In genomic region chr2:124524155-124524910, GRCh38 we compare ENCODE assay signal across 20 cellular contexts.
A peak's percentile ranks its signal among the peaks of the same experiment; 100 is the strongest.
DNase-seq lines count a peak whose midpoint lies in the region; ATAC-seq, FAIRE-seq and TF ChIP-seq lines count a peak whose summit lies in the region.
"Had no signal": no experiment of that assay in that cellular context is flagged by ENCODE, and none has a peak within 500 bp of the region (broad histone marks: within the 10 kb centered on the region; RNA-seq: fewer than 3 reads in every experiment).

No MANE protein-coding gene starts in this region.

- peak overlapping the region; percentile 5; the same call in 1 of the 2 replicates for H2BK15ac ChIP-seq in H1 (ENCODE audit: low read length)

- no peaks in the 10 kb centered on the region for H3K23me2 ChIP-seq in H1 (ENCODE audit: low read depth, low read length)

- no peak overlapping the region for H3K23ac ChIP-seq in H1 (ENCODE audit: insufficient read length)

- no peak overlapping the region for H2AK5ac ChIP-seq in H1 (ENCODE audit: low read depth, low read length)

- H3K27me3 ChIP-seq in left ventricle myocardium inferior (ENCODE audit: low read depth) (no peaks in the 10 kb centered on the region), H1 (replicated peaks in 1 of 4; ENCODE audit: control insufficient read depth in 3 of 4, extremely low read depth in 1 of 4, insufficient read depth in 3 of 4, low read length in 3 of 4) (no peaks in the 10 kb centered on the region), neural progenitor cell (no peaks in the 10 kb centered on the region), hepatocyte (no peaks in the 10 kb centered on the region)
- H3K27me3 ChIP-seq: BLaER1, Peyer's patch had no signal

- H4K91ac ChIP-seq in H1 (replicated peaks; ENCODE audit: insufficient read length, low read length): no peak overlapping the region

- no peak for TF ChIP-seq POLR2A in H1 (IDR thresholded peaks at IDR 0.05; ENCODE audit: control extremely low read depth in 1 of 2, low read depth in 2 of 2, low read length in 2 of 2)

- H2BK5ac ChIP-seq in H1 (ENCODE audit: low read depth, low read length): no peak overlapping the region

- H2BK20ac ChIP-seq in H1 (ENCODE audit: low read length): 0 out of 2 replicates have a peak overlapping the region, but pooled peaks have one; percentile 21

- no peak overlapping the region for H3K14ac ChIP-seq in H1 (ENCODE audit: insufficient read length)

- no peak for FAIRE-seq in H1 (lab: Jason Lieb, UNC)
- FAIRE-seq: HTR-8/SVneo had no signal

- no peak overlapping the region for H3K18ac ChIP-seq in H1 (ENCODE audit: extremely low read depth, low read length)

- CTCF ChIA-PET in H1 (lab: Charles Lee; ENCODE audit: partially characterized antibody): no interaction called here

- H3K9me3 ChIP-seq in left ventricle myocardium inferior (replicated peaks) (no peaks in the 10 kb centered on the region), H1 (ENCODE audit: insufficient read depth in 2 of 2, low read depth in 1 of 2, low read length in 1 of 2) (no peaks in the 10 kb centered on the region), neural progenitor cell (ENCODE audit: low read depth) (no peaks in the 10 kb centered on the region), hepatocyte (ENCODE audit: low read depth) (no peaks in the 10 kb centered on the region)
- H3K9me3 ChIP-seq: BLaER1, HAP-1, Peyer's patch had no signal

- H3K36me3 ChIP-seq in left ventricle myocardium inferior: no peaks in the 10 kb centered on the region
- H3K36me3 ChIP-seq in H1 (ENCODE audit: control insufficient read depth in 2 of 4, insufficient read depth in 4 of 4, low read length in 3 of 4): no peaks in the 10 kb centered on the region
- no peaks in the 10 kb centered on the region for H3K36me3 ChIP-seq in neural progenitor cell
- no peaks in the 10 kb centered on the region for H3K36me3 ChIP-seq in hepatocyte (replicated peaks; ENCODE audit: insufficient read depth, low read depth)
- H3K36me3 ChIP-seq: BLaER1, HAP-1, Peyer's patch had no signal

- no peaks in the 10 kb centered on the region for H3K79me1 ChIP-seq in H1 (ENCODE audit: low read depth, low read length)

- WGBS in H1 (ENCODE audit: extremely low coverage in 1 of 2, insufficient coverage in 1 of 2, insufficient read length in 1 of 2, insufficient replicate concordance in 2 of 2, low coverage in 1 of 2, low lambda C conversion rate in 2 of 2, missing lambda C conversion rate in 1 of 2), 2 experiments: 95% methylated on average over 7 of the region's 7 CpGs; no CpG with 5 or more reads in 1 of the 2 experiments
- 97% methylated on average over 7 of the region's 7 CpGs for WGBS in hepatocyte (ENCODE audit: low lambda C conversion rate, missing lambda C conversion rate)

- H3K9me2 ChIP-seq in hepatocyte (replicated peaks; ENCODE audit: insufficient read depth): no peaks in the 10 kb centered on the region

- H3F3A ChIP-seq in neural progenitor cell (ENCODE audit: low read depth): peaks cover 5% of the 10 kb centered on the region

- no peak for TF ChIP-seq RAD21 in H1 (IDR thresholded peaks at IDR 0.05 in 1 of 2, conservative IDR thresholded peaks at IDR 0.05 in 1 of 2; ENCODE audit: low read depth in 2 of 2, low read length in 2 of 2)

- DNase-seq in Right ventricle myocardium inferior (ENCODE audit: missing footprints) (no peak), left ventricle myocardium inferior (no peak), H1 (ENCODE audit: low read depth in 1 of 2, low spot score in 2 of 2) (no peak), neural progenitor cell (ENCODE audit: low spot score) (no peak), NCI-H510A (lab: John Stamatoyannopoulos, UW) (no peak), hepatocyte (ENCODE audit: low spot score) (no peak)
- DNase-seq in stimulated activated CD4-positive, alpha-beta T cell treated with anti-CD3 and anti-CD28 coated beads, Interleukin-2, amount 100 ng/mL, for 48 hours: no peak
- DNase-seq: CD4-positive, alpha-beta memory T cell; DMS153; GF-D8; IMR-90; NCI-H146; NCI-H2081; NCI-H526 treated with DMSO at 0.1 percent for 48 hours; Peyer's patch had no signal

- TF ChIP-seq CTCF in left ventricle myocardium inferior (IDR thresholded peaks at IDR 0.05; ENCODE audit: borderline replicate concordance) (no peak), H1 (IDR thresholded peaks at IDR 0.05; ENCODE audit: control extremely low read depth in 1 of 3, insufficient read depth in 1 of 3, low read depth in 1 of 3, low read length in 3 of 3) (no peak), neural progenitor cell (IDR thresholded peaks at IDR 0.05) (no peak), hepatocyte (IDR thresholded peaks at IDR 0.05; ENCODE audit: poor library complexity) (no peak)

- no peaks in the 10 kb centered on the region for H3K9me3 Mint-ChIP-seq in neural progenitor cell

- H3K4me1 ChIP-seq in left ventricle myocardium inferior: peaks cover 9% of the 10 kb centered on the region
- peaks cover 0 to 4% (median 1%) of the 10 kb centered on the region in 4 experiments; a peak in 2 of 7 replicates for H3K4me1 ChIP-seq in H1 (replicated peaks in 1 of 4; ENCODE audit: control insufficient read depth in 3 of 4, insufficient read depth in 4 of 4, low read length in 3 of 4)
- H3K4me1 ChIP-seq in neural progenitor cell: peaks cover 36% of the 10 kb centered on the region
- H3K4me1 ChIP-seq in hepatocyte (ENCODE audit: insufficient read depth): peaks cover 3% of the 10 kb centered on the region
- H3K4me1 ChIP-seq: BLaER1, Peyer's patch had no signal

- H3K79me2 ChIP-seq in H1 (ENCODE audit: control insufficient read depth in 1 of 2, insufficient read depth in 2 of 2, low read length in 2 of 2) (no peaks in the 10 kb centered on the region), neural progenitor cell (ENCODE audit: low read depth) (no peaks in the 10 kb centered on the region), hepatocyte (no peaks in the 10 kb centered on the region)

- H3K56ac ChIP-seq in H1 (replicated peaks; ENCODE audit: insufficient read length, low read depth, low read length): no peak overlapping the region

- POLR2A ChIA-PET in H1 (lab: Charles Lee; ENCODE audit: partially characterized antibody): no interaction called here

- H3K36me3 Mint-ChIP-seq in neural progenitor cell: no peaks in the 10 kb centered on the region
- H3K36me3 Mint-ChIP-seq: CD4-positive, alpha-beta memory T cell had no signal

- no peak overlapping the region for H4K5ac ChIP-seq in H1 (ENCODE audit: insufficient read length, low read depth, low read length)

- H3K27me3 Mint-ChIP-seq in neural progenitor cell (ENCODE audit: insufficient read depth, low read depth): no peaks in the 10 kb centered on the region

- no peak overlapping the region for H2BK120ac ChIP-seq in H1 (replicated peaks; ENCODE audit: low read depth, low read length)

- H3K9ac ChIP-seq in H1 (replicated peaks in 1 of 4; ENCODE audit: extremely low read depth in 1 of 4, low read depth in 3 of 4, low read length in 3 of 4) (no peak overlapping the region), neural progenitor cell (no peak overlapping the region)
- H3K9ac ChIP-seq: BLaER1 had no signal

- no peak overlapping the region for H3K27ac Mint-ChIP-seq in neural progenitor cell
- H3K27ac Mint-ChIP-seq: CD4-positive, alpha-beta memory T cell had no signal

- no peak overlapping the region for H4K8ac ChIP-seq in H1 (ENCODE audit: extremely low read depth, insufficient read depth, low read length)

- H3K4me2 ChIP-seq in H1 (ENCODE audit: insufficient read depth in 1 of 2, low read depth in 2 of 2, low read length in 2 of 2): no peak overlapping the region
- no peak overlapping the region for H3K4me2 ChIP-seq in neural progenitor cell
- no peak overlapping the region for H3K4me2 ChIP-seq in hepatocyte
- H3K4me2 ChIP-seq: BLaER1 had no signal

- peaks cover 34% of the 10 kb centered on the region for H3K4me1 Mint-ChIP-seq in neural progenitor cell
- H3K4me1 Mint-ChIP-seq: CD4-positive, alpha-beta memory T cell had no signal

- H4K20me1 ChIP-seq in H1 (replicated peaks in 1 of 2; ENCODE audit: control insufficient read depth in 1 of 2, insufficient read depth in 2 of 2, low read length in 2 of 2) (no peaks in the 10 kb centered on the region), neural progenitor cell (ENCODE audit: low read depth) (no peaks in the 10 kb centered on the region), hepatocyte (ENCODE audit: insufficient read depth, poor library complexity, severe bottlenecking) (no peaks in the 10 kb centered on the region)
- H4K20me1 ChIP-seq: BLaER1 had no signal

- H2AFZ ChIP-seq in H1 (ENCODE audit: low read length) (peak overlapping the region; percentile 91), neural progenitor cell (replicated peaks) (peak overlapping the region; percentile 2), hepatocyte (no peak overlapping the region)

- H3K4me3 Mint-ChIP-seq in neural progenitor cell: no peak overlapping the region
- H3K4me3 Mint-ChIP-seq: CD4-positive, alpha-beta memory T cell had no signal

- intact Hi-C loops in Right ventricle myocardium inferior (cut with DNase I) (no loop called here), left ventricle myocardium inferior (cut with micrococcal nuclease) (no loop called here)

- H2BK12ac ChIP-seq in H1 (ENCODE audit: low read depth, low read length): no peak overlapping the region

- TF ChIP-seq EP300 in H1 (IDR thresholded peaks at IDR 0.05; ENCODE audit: borderline replicate concordance in 1 of 2, low read depth in 2 of 2, low read length in 2 of 2): no peak

- H3K4me3 ChIP-seq in left ventricle myocardium inferior: no peak overlapping the region
- H3K4me3 ChIP-seq in H1 (ENCODE audit: extremely low read depth in 1 of 4, insufficient read depth in 2 of 4, low read depth in 3 of 4, low read length in 4 of 4): no peak overlapping the region
- H3K4me3 ChIP-seq in neural progenitor cell: no peak overlapping the region
- no peak overlapping the region for H3K4me3 ChIP-seq in hepatocyte
- H3K4me3 ChIP-seq: BLaER1, HAP-1, Peyer's patch, SK-N-MC had no signal

- H3K4ac ChIP-seq in H1 (replicated peaks; ENCODE audit: insufficient read length, low read depth, low read length): no peak overlapping the region

- H3K27ac ChIP-seq in left ventricle myocardium inferior (replicated peaks) (no peak overlapping the region), H1 (ENCODE audit: low read depth, low read length) (no peak overlapping the region), neural progenitor cell (no peak overlapping the region), temporal lobe (ENCODE audit: low read depth, low read length) (peak overlapping the region; percentile 52), hepatocyte (no peak overlapping the region)
- H3K27ac ChIP-seq: BLaER1, Peyer's patch, SK-N-MC had no signal

- peak; percentile 26 for ATAC-seq in Right ventricle myocardium inferior

TF ChIP-seq in H1, 55 proteins besides CTCF, POLR2A, EP300 and RAD21 (continues in another document):
- no peak for TF ChIP-seq POU5F1 (IDR thresholded peaks at IDR 0.05; ENCODE audit: low read depth, low read length)
